ENCODE assay signal across 24 cellular contexts in the genomic region with DNA sequence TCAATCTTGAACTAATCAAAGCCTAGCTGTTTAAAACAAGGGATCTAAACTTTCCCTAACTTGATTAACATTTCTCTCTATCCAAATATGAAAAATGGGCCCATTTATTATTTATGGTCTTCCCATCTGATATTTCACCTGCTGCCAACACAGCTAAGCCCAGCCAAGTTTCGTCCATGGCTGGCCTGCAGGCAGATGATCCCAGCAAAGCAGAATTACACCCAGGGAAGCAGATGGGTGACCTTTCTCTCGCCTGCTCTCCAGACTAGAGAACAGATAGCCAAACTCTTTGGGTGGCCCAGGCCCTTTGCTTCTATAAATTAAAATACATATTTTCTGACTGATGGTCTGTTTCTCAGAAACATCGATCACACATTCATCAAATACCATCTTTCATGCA.
"Had no signal": no experiment of that assay in that cellular context is flagged by ENCODE, and none has a peak within 500 bp of the region (broad histone marks: within the 10 kb centered on the region; RNA-seq: fewer than 3 reads in every experiment).

No MANE protein-coding gene starts in this region.

- H3K27me3 ChIP-seq: ascending aorta, breast epithelium, gastroesophageal sphincter, heart right ventricle, left lung, tibial nerve had no signal

- H3K27ac ChIP-seq: ascending aorta, breast epithelium, gastroesophageal sphincter, heart right ventricle, left lung, prostate gland, skin epidermis, tibial nerve had no signal

- H3K4me3 ChIP-seq: ascending aorta, breast epithelium, gastroesophageal sphincter, heart right ventricle, left lung, prostate gland, skin epidermis, tibial nerve had no signal

- H3K4me3 Mint-ChIP-seq: activated T-cell treated with anti-CD3 and anti-CD28 coated beads, Interleukin-2, amount 50 U/mL, for 72 hours; dendritic cell treated with granulocyte-macrophage colony-stimulating factor and Interleukin-4, amounts not matched to agents 40 ng/mL and 50 ng/mL, for 4 days; neural crest cell; stimulated activated naive CD8-positive, alpha-beta T cell treated with anti-CD3 and anti-CD28 coated beads, Interleukin-15, Interleukin-2, amounts not matched to agents 100 ng/mL and 50 ng/mL, for 24 hours; T-helper 1 cell treated with Interleukin-12 subunit alpha and Interleukin-12 subunit beta and Interleukin-4 antibody, amounts not matched to agents 30 μg/mL and 1 μg/mL, for 36 hours had no signal

- H3K27me3 Mint-ChIP-seq: dendritic cell treated with granulocyte-macrophage colony-stimulating factor and Interleukin-4, amounts not matched to agents 40 ng/mL and 50 ng/mL, for 4 days; stimulated activated naive CD8-positive, alpha-beta T cell treated with anti-CD3 and anti-CD28 coated beads, Interleukin-15, Interleukin-2, amounts not matched to agents 100 ng/mL and 50 ng/mL, for 24 hours had no signal

- ATAC-seq: activated CD4-positive, CD25-positive, alpha-beta regulatory T cell treated with anti-CD3 and anti-CD28 coated beads, Interleukin-2, amount 50 U/mL, for 24 hours; activated T-cell treated with anti-CD3 and anti-CD28 coated beads, Interleukin-2, amount 50 U/mL, for 72 hours; esophagus mucosa; gastroesophageal sphincter; left lung; right cardiac atrium had no signal

- H3K4me1 ChIP-seq: ascending aorta, breast epithelium, left lung, prostate gland had no signal

- H3K9me3 Mint-ChIP-seq: neural crest cell had no signal

- DNase-seq: activated CD4-positive, alpha-beta T cell treated with anti-CD3 and anti-CD28 coated beads, Interleukin-2, amount 50 U/mL, for 1 hour; activated CD8-positive, alpha-beta memory T cell treated with anti-CD3 and anti-CD28 coated beads, Interleukin-2, amount 50 U/mL, for 48 hours; activated effector memory CD4-positive, alpha-beta T cell treated with anti-CD3 and anti-CD28 coated beads, Interleukin-2, amount 50 U/mL, for 16 hours; activated naive CD4-positive, alpha-beta T cell treated with anti-CD3 and anti-CD28 coated beads, Interleukin-2, amount 50 U/mL, for 16 hours; activated T-cell treated with anti-CD3 and anti-CD28 coated beads, Interleukin-2, amount 50 U/mL, for 72 hours; effector CD8-positive, alpha-beta T cell; heart right ventricle; left lung; mammary epithelial cell; right cardiac atrium; stimulated activated CD4-positive, alpha-beta T cell treated with anti-CD3 and anti-CD28 coated beads, Interleukin-15, amount 100 ng/mL, for 24 hours; stimulated activated CD4-positive, alpha-beta T cell treated with anti-CD3 and anti-CD28 coated beads, Interleukin-2, amount 100 ng/mL, for 48 hours had no signal

- H3K9me3 ChIP-seq: ascending aorta, breast epithelium, gastroesophageal sphincter, heart right ventricle, prostate gland, tibial nerve had no signal

- H3K36me3 ChIP-seq: ascending aorta, breast epithelium, gastroesophageal sphincter, heart right ventricle, left lung, prostate gland, tibial nerve had no signal

- H3K27ac Mint-ChIP-seq: activated T-cell treated with anti-CD3 and anti-CD28 coated beads, Interleukin-2, amount 50 U/mL, for 72 hours; dendritic cell treated with granulocyte-macrophage colony-stimulating factor and Interleukin-4, amounts not matched to agents 40 ng/mL and 50 ng/mL, for 4 days; stimulated activated naive CD8-positive, alpha-beta T cell treated with anti-CD3 and anti-CD28 coated beads, Interleukin-15, Interleukin-2, amounts not matched to agents 100 ng/mL and 50 ng/mL, for 24 hours; T-helper 1 cell treated with Interleukin-12 subunit alpha and Interleukin-12 subunit beta and Interleukin-4 antibody, amounts not matched to agents 30 μg/mL and 1 μg/mL, for 36 hours had no signal
